23 cellular contexts compared by ENCODE assay signal in genomic region chr11:134481135-134481534, GRCh38.
DNase-seq lines count a peak whose midpoint lies in the region; ATAC-seq, FAIRE-seq and TF ChIP-seq lines count a peak whose summit lies in the region.
"Had no signal": no experiment of that assay in that cellular context is flagged by ENCODE, and none has a peak within 500 bp of the region (broad histone marks: within the 10 kb centered on the region; RNA-seq: fewer than 3 reads in every experiment).

No MANE protein-coding gene starts in this region.

- no peak overlapping the region for H2BK5ac ChIP-seq in IMR-90 (ENCODE audit: low read depth, low read length, poor library complexity, severe bottlenecking)
- H2BK5ac ChIP-seq in H1 (ENCODE audit: low read depth, low read length) = no peak overlapping the region

- no peak for TF ChIP-seq EP300 in H1 (IDR thresholded peaks at IDR 0.05; ENCODE audit: borderline replicate concordance in 1 of 2, low read depth in 2 of 2, low read length in 2 of 2)

- H2BK20ac ChIP-seq in IMR-90 (ENCODE audit: low read depth, low read length) (no peak overlapping the region), H1 (ENCODE audit: low read length) (no peak overlapping the region)

- H3K56ac ChIP-seq in IMR-90 (ENCODE audit: extremely low read depth, insufficient read depth, low read length) (no peak overlapping the region), H1 (replicated peaks; ENCODE audit: insufficient read length, low read depth, low read length) (no peak overlapping the region)

- 69% methylated on average over 3 of the region's 3 CpGs; no CpG with 5 or more reads in 1 of the 2 experiments for WGBS in IMR-90 (ENCODE audit: extremely low coverage in 2 of 2, insufficient read length in 1 of 2), 2 experiments
- WGBS in H1 (ENCODE audit: extremely low coverage in 1 of 2, insufficient coverage in 1 of 2, insufficient read length in 1 of 2, insufficient replicate concordance in 2 of 2, low coverage in 1 of 2, low lambda C conversion rate in 2 of 2, missing lambda C conversion rate in 1 of 2), 2 experiments = 90% methylated on average over 3 of the region's 3 CpGs; no CpG with 5 or more reads in 1 of the 2 experiments
- 51 to 75% (median 65%) methylated on average over 3 of the region's 3 CpGs for WGBS in small intestine, 3 donors

- no peaks in the 10 kb centered on the region for H3K79me2 ChIP-seq in H1 (ENCODE audit: control insufficient read depth in 1 of 2, insufficient read depth in 2 of 2, low read length in 2 of 2)

- H3K23me2 ChIP-seq in H1 (ENCODE audit: low read depth, low read length) = no peaks in the 10 kb centered on the region

- no TSS peak for BruUV-seq in IMR-90 (replicated peaks; lab: Mats Ljungman, UMichigan)

- H3K27me3 ChIP-seq in IMR-90 (ENCODE audit: control insufficient read depth, insufficient read depth, low read length) (no peaks in the 10 kb centered on the region), H1 (replicated peaks in 1 of 4; ENCODE audit: control insufficient read depth in 3 of 4, extremely low read depth in 1 of 4, insufficient read depth in 3 of 4, low read length in 3 of 4) (no peaks in the 10 kb centered on the region), small intestine (ENCODE audit: control insufficient read depth in 2 of 2, insufficient read depth in 2 of 2, low read length in 2 of 2) (no peaks in the 10 kb centered on the region)
- H3K27me3 ChIP-seq: Peyer's patch, SJSA1 had no signal

- H2AK5ac ChIP-seq in IMR-90 (ENCODE audit: low read depth, low read length) (no peak overlapping the region), H1 (ENCODE audit: low read depth, low read length) (no peak overlapping the region)

- H2AFZ ChIP-seq in IMR-90 (replicated peaks; ENCODE audit: low read length, poor library complexity) (no peak overlapping the region), H1 (ENCODE audit: low read length) (no peak overlapping the region)

- H4K5ac ChIP-seq in IMR-90 (ENCODE audit: low read depth, low read length) (no peak overlapping the region), H1 (ENCODE audit: insufficient read length, low read depth, low read length) (no peak overlapping the region)

- no peaks in the 10 kb centered on the region for H3K79me1 ChIP-seq in IMR-90 (ENCODE audit: low read depth in 1 of 2, low read length in 2 of 2)
- H3K79me1 ChIP-seq in H1 (ENCODE audit: low read depth, low read length) = no peaks in the 10 kb centered on the region

- no peak for DNase-seq in IMR-90
- no peak for DNase-seq in H1 (ENCODE audit: low read depth in 1 of 2, low spot score in 2 of 2)
- peak; percentile 46 for DNase-seq in left kidney (ENCODE audit: low read depth, low spot score)
- DNase-seq in small intestine = peak; percentile 50
- DNase-seq in stimulated activated CD4-positive, alpha-beta T cell treated with anti-CD3 and anti-CD28 coated beads, Interleukin-2, amount 100 ng/mL, for 24 hours = no peak
- no peak for DNase-seq in HuH-7 (ENCODE audit: low spot score)
- no peak for DNase-seq in T-helper 2 cell
- DNase-seq: BE2C, DMS53, GDM1, NCI-H1105, NCI-H146, NCI-H2029, NCI-H226, NCI-H510A treated with DMSO at 0.1 percent for 48 hours, NCI-H748 treated with DMSO at 0.1 percent for 48 hours had no signal

- H3K9ac ChIP-seq in IMR-90 (ENCODE audit: low read depth, low read length) (no peak overlapping the region), H1 (replicated peaks in 1 of 4; ENCODE audit: extremely low read depth in 1 of 4, low read depth in 3 of 4, low read length in 3 of 4) (no peak overlapping the region)

- no peak overlapping the region for H2BK15ac ChIP-seq in IMR-90 (ENCODE audit: low read depth, low read length)
- H2BK15ac ChIP-seq in H1 (ENCODE audit: low read length) = no peak overlapping the region

- intact Hi-C loops in IMR-90 (cut with micrococcal nuclease) = no loop called here

- H2AK9ac ChIP-seq in IMR-90 (replicated peaks; ENCODE audit: low read depth, low read length, poor library complexity) = no peak overlapping the region

- FAIRE-seq in H1 (lab: Jason Lieb, UNC) (no peak), small intestine (lab: Jason Lieb, UNC) (no peak)
- FAIRE-seq: D721Med, GM18507 had no signal

- peaks cover 58% of the 10 kb centered on the region for H3K9me3 ChIP-seq in IMR-90 (ENCODE audit: control insufficient read depth, insufficient read depth, low read length)
- no peaks in the 10 kb centered on the region for H3K9me3 ChIP-seq in H1 (ENCODE audit: insufficient read depth in 2 of 2, low read depth in 1 of 2, low read length in 1 of 2)
- no peaks in the 10 kb centered on the region for H3K9me3 ChIP-seq in small intestine (ENCODE audit: control insufficient read depth, low read depth)
- H3K9me3 ChIP-seq: BE2C, HAP-1, Peyer's patch, SJSA1 had no signal

- dilution Hi-C loops in IMR-90 (cut with HindIII; ENCODE audit: low sequenced_read_pairs, unreplicated experiment) = no loop called here

- TF ChIP-seq POLR2A in IMR-90 (IDR thresholded peaks at IDR 0.05; ENCODE audit: low read depth, low read length) (no peak), H1 (IDR thresholded peaks at IDR 0.05; ENCODE audit: control extremely low read depth in 1 of 2, low read depth in 2 of 2, low read length in 2 of 2) (no peak)

- TF ChIP-seq CTCF in IMR-90 (conservative IDR thresholded peaks at IDR 0.05; ENCODE audit: low read depth, low read length) (no peak), H1 (IDR thresholded peaks at IDR 0.05; ENCODE audit: control extremely low read depth in 1 of 3, insufficient read depth in 1 of 3, low read depth in 1 of 3, low read length in 3 of 3) (no peak)

- TF ChIP-seq RAD21 in IMR-90 (IDR thresholded peaks at IDR 0.05; ENCODE audit: low read length) = no peak
- no peak for TF ChIP-seq RAD21 in H1 (IDR thresholded peaks at IDR 0.05 in 1 of 2, conservative IDR thresholded peaks at IDR 0.05 in 1 of 2; ENCODE audit: low read depth in 2 of 2, low read length in 2 of 2)

- H3K4me1 ChIP-seq in IMR-90 (ENCODE audit: control insufficient read depth, insufficient read depth, low read length) (no peaks in the 10 kb centered on the region), H1 (replicated peaks in 1 of 4; ENCODE audit: control insufficient read depth in 3 of 4, insufficient read depth in 4 of 4, low read length in 3 of 4) (peaks cover 4 to 18% (median 11%) of the 10 kb centered on the region in 4 experiments), small intestine (ENCODE audit: control insufficient read depth in 2 of 2, insufficient read depth in 1 of 2, low read depth in 1 of 2, low read length in 1 of 2) (no peaks in the 10 kb centered on the region)
- H3K4me1 ChIP-seq: BE2C, HAP-1, Peyer's patch, SJSA1 had no signal

- H2BK12ac ChIP-seq in H1 (ENCODE audit: low read depth, low read length) = no peak overlapping the region

- H4K91ac ChIP-seq in IMR-90 (ENCODE audit: insufficient read depth, low read depth, low read length) = no peak overlapping the region
- no peak overlapping the region for H4K91ac ChIP-seq in H1 (replicated peaks; ENCODE audit: insufficient read length, low read length)

- H3K9me1 ChIP-seq in IMR-90 (ENCODE audit: insufficient read depth, low read length) = no peaks in the 10 kb centered on the region

- H3K4me3 ChIP-seq in IMR-90 (ENCODE audit: insufficient read depth, low read depth, low read length) = no peak overlapping the region
- H3K4me3 ChIP-seq in H1 (ENCODE audit: extremely low read depth in 1 of 4, insufficient read depth in 2 of 4, low read depth in 3 of 4, low read length in 4 of 4) = no peak overlapping the region
- no peak overlapping the region for H3K4me3 ChIP-seq in small intestine (ENCODE audit: low read depth in 1 of 2, low read length in 2 of 2)
- H3K4me3 ChIP-seq: HAP-1, Peyer's patch, SJSA1 had no signal

- H3K18ac ChIP-seq in IMR-90 (ENCODE audit: low read depth, low read length) (no peak overlapping the region), H1 (ENCODE audit: extremely low read depth, low read length) (no peak overlapping the region)

- no peaks in the 10 kb centered on the region for H3K36me3 ChIP-seq in IMR-90 (ENCODE audit: control insufficient read depth, insufficient read depth, low read length)
- no peaks in the 10 kb centered on the region for H3K36me3 ChIP-seq in H1 (ENCODE audit: control insufficient read depth in 2 of 4, insufficient read depth in 4 of 4, low read length in 3 of 4)
- H3K36me3 ChIP-seq in small intestine (ENCODE audit: control insufficient read depth in 2 of 2, insufficient read depth in 2 of 2, low read length in 2 of 2) = peaks cover 0 to 2% of the 10 kb centered on the region in 2 donors
- H3K36me3 ChIP-seq: BE2C, HAP-1, SJSA1 had no signal

- POLR2A ChIA-PET in IMR-90 (lab: Charles Lee; ENCODE audit: unreplicated experiment) = no interaction called here
- POLR2A ChIA-PET in H1 (lab: Charles Lee; ENCODE audit: partially characterized antibody) = no interaction called here

- CTCF ChIA-PET in IMR-90 (lab: Yijun Ruan, JAX) (no interaction called here), H1 (lab: Charles Lee; ENCODE audit: partially characterized antibody) (no interaction called here)

- H3K4ac ChIP-seq in IMR-90 (ENCODE audit: low read depth, low read length) (no peak overlapping the region), H1 (replicated peaks; ENCODE audit: insufficient read length, low read depth, low read length) (no peak overlapping the region)

- H3K23ac ChIP-seq in IMR-90 (ENCODE audit: low read depth, low read length) (no peak overlapping the region), H1 (ENCODE audit: insufficient read length) (no peak overlapping the region)

- no peak overlapping the region for H2BK120ac ChIP-seq in IMR-90 (ENCODE audit: low read depth, low read length)
- no peak overlapping the region for H2BK120ac ChIP-seq in H1 (replicated peaks; ENCODE audit: low read depth, low read length)

- no peak for ATAC-seq in IMR-90 (ENCODE audit: low read depth)
- ATAC-seq: Right ventricle myocardium inferior had no signal

- H4K20me1 ChIP-seq in IMR-90 (ENCODE audit: insufficient read depth, low read length) (no peaks in the 10 kb centered on the region), H1 (replicated peaks in 1 of 2; ENCODE audit: control insufficient read depth in 1 of 2, insufficient read depth in 2 of 2, low read length in 2 of 2) (no peaks in the 10 kb centered on the region)

- H4K8ac ChIP-seq in IMR-90 (ENCODE audit: low read depth in 2 of 2, low read length in 2 of 2) (no peak overlapping the region), H1 (ENCODE audit: extremely low read depth, insufficient read depth, low read length) (no peak overlapping the region)

- H3K4me2 ChIP-seq in IMR-90 (ENCODE audit: low read depth, low read length) (no peak overlapping the region), H1 (ENCODE audit: insufficient read depth in 1 of 2, low read depth in 2 of 2, low read length in 2 of 2) (no peak overlapping the region)

- no peak overlapping the region for H3K14ac ChIP-seq in IMR-90 (replicated peaks; ENCODE audit: low read depth, low read length)
- no peak overlapping the region for H3K14ac ChIP-seq in H1 (ENCODE audit: insufficient read length)

- no peak overlapping the region for H3K27ac ChIP-seq in IMR-90 (ENCODE audit: insufficient read depth, low read length)
- no peak overlapping the region for H3K27ac ChIP-seq in H1 (ENCODE audit: low read depth, low read length)
- no peak overlapping the region for H3K27ac ChIP-seq in small intestine (ENCODE audit: low read depth in 1 of 2, low read length in 1 of 2)
- H3K27ac ChIP-seq: HL-60, Peyer's patch, SJSA1 had no signal

- in situ Hi-C loops in IMR-90 (cut with MboI; ENCODE audit: low sequenced_read_pairs) = no loop called here

TF ChIP-seq in IMR-90, 13 proteins besides CTCF, POLR2A, EP300 and RAD21 (continues in another document):
- TF ChIP-seq NFE2L2 (IDR thresholded peaks at IDR 0.05; ENCODE audit: low read depth, low read length) = no peak

Comparison
In these comparisons a context has a peak if more than half of its experiments do, and no peak if none do; other contexts are left out.
1. DNase-seq: peak in left kidney (single experiment) and small intestine (single experiment); none in IMR-90 (single experiment), H1 (0 of 2), stimulated activated CD4-positive, alpha-beta T cell treated with anti-CD3 and anti-CD28 coated beads, Interleukin-2, amount 100 ng/mL, for 24 hours (0 of 2), HuH-7 (single experiment) and T-helper 2 cell (0 of 5).